Comparison of ENCODE assay signal across 11 cellular contexts in the genomic region with DNA sequence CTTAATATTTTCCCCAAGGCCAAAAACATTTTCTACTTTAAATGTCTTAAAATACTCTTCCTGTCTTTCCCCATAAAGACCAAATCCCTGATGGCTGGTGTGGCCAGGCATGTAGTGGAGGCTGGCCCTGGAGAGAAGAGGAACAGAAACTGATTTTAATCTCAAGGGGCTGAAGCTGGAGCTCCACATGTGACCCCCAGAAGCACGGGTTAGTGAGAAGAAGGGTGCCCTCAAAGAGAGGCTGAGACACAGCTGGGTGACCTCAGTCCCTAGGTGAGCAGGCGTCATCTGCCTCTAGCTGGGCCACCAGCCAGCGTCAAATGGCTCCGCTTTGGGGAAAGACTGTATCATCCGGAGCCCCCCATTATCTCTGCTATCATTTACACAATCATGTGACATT. TPM values are rescaled to one million over a fixed set of nuclear protein-coding genes. Genes with fewer than 3 reads are reported as not detected.
DNase-seq lines count a peak whose midpoint lies in the region; ATAC-seq and FAIRE-seq lines count a peak whose summit lies in the region.
"Had no signal": no experiment of that assay in that cellular context is flagged by ENCODE, and none has a peak within 500 bp of the region (broad histone marks: within the 10 kb centered on the region; RNA-seq: fewer than 3 reads in every experiment).

No MANE protein-coding gene starts in this region.

- no peak overlapping the region for H3K4me3 Mint-ChIP-seq in activated T-cell treated with anti-CD3 and anti-CD28 coated beads, Interleukin-2, amount 50 U/mL, for 4 hours
- H3K4me3 Mint-ChIP-seq: neural crest cell had no signal

- DNase-seq in CD1c-positive myeloid dendritic cell (ENCODE audit: extremely low spot score) (peak; percentile 12), MV-4-11 (lab: John Stamatoyannopoulos, UW) (peak; percentile 91), HTR-8/SVneo (ENCODE audit: insufficient read length, low spot score) (no peak), right cardiac atrium (no peak), A172 (ENCODE audit: low spot score) (no peak)
- no peak for DNase-seq in activated T-cell treated with anti-CD3 and anti-CD28 coated beads, Interleukin-2, amount 50 U/mL, for 4 hours
- DNase-seq: NCI-H510A treated with DMSO at 0.1 percent for 48 hours had no signal

- no peak overlapping the region for H3K4me3 ChIP-seq in right cardiac atrium (ENCODE audit: low read length)

- peaks cover 2% of the 10 kb centered on the region for H3K4me1 ChIP-seq in right cardiac atrium (ENCODE audit: control insufficient read depth, insufficient read depth, low read length)

- intact Hi-C loops in right cardiac atrium (cut with DNase I) = no loop called here

- H3K27me3 Mint-ChIP-seq in activated T-cell treated with anti-CD3 and anti-CD28 coated beads, Interleukin-2, amount 50 U/mL, for 4 hours (ENCODE audit: low read depth) = peaks cover 16% of the 10 kb centered on the region

- no peaks in the 10 kb centered on the region for H3K36me3 Mint-ChIP-seq in activated T-cell treated with anti-CD3 and anti-CD28 coated beads, Interleukin-2, amount 50 U/mL, for 4 hours (ENCODE audit: insufficient read depth)

- H3K9me3 ChIP-seq in right cardiac atrium (ENCODE audit: control insufficient read depth, low read length) = no peaks in the 10 kb centered on the region

- no peaks in the 10 kb centered on the region for H3K4me1 Mint-ChIP-seq in activated T-cell treated with anti-CD3 and anti-CD28 coated beads, Interleukin-2, amount 50 U/mL, for 4 hours (ENCODE audit: low read depth)

- FAIRE-seq in HTR-8/SVneo (lab: Jason Lieb, UNC) = no peak
- FAIRE-seq: urothelium cell line had no signal

- peaks cover 4% of the 10 kb centered on the region for H3K9me3 Mint-ChIP-seq in activated T-cell treated with anti-CD3 and anti-CD28 coated beads, Interleukin-2, amount 50 U/mL, for 4 hours
- H3K9me3 Mint-ChIP-seq: neural crest cell had no signal

- 77% methylated on average over 5 of the region's 5 CpGs for WGBS in right cardiac atrium

- peak; percentile 97 for ATAC-seq in GM19438 (IDR thresholded peaks at IDR 0.05; ENCODE audit: low read depth, unreplicated experiment)
- peak; percentile 98 for ATAC-seq in HG02943 (IDR thresholded peaks at IDR 0.05; ENCODE audit: low read depth, unreplicated experiment)
- no peak for ATAC-seq in activated T-cell treated with anti-CD3 and anti-CD28 coated beads, Interleukin-2, amount 50 U/mL, for 4 hours
- no peak for ATAC-seq in right cardiac atrium

- no peaks in the 10 kb centered on the region for H3K27me3 ChIP-seq in right cardiac atrium (ENCODE audit: control insufficient read depth, insufficient read depth)

- H3K27ac ChIP-seq in right cardiac atrium (ENCODE audit: low read length) = no peak overlapping the region

RNA-seq across cellular contexts. Expression of gene TMEM18, which starts 19.3 kb away (rescaled TPM):
- total RNA-seq in activated T-cell treated with anti-CD3 and anti-CD28 coated beads, Interleukin-2, amount 50 U/mL, for 4 hours = 10 to 100 TPM; 29.2 to 33.2 (median 29.3) TPM
- total RNA-seq in right cardiac atrium = 10 to 100 TPM; 11.4 to 16.4 (median 15.0) TPM
- 10.6 TPM for polyA plus RNA-seq in right cardiac atrium
- total RNA-seq in A172 (2014; rRNA removed; shearing (Covaris generic)) = 32.6 and 75.0 TPM in 2 replicates

Comparison
In these comparisons a context has a peak if more than half of its experiments do, and no peak if none do; other contexts are left out.
1. DNase-seq: peak in CD1c-positive myeloid dendritic cell (single experiment) and MV-4-11 (single experiment); none in HTR-8/SVneo (single experiment), activated T-cell treated with anti-CD3 and anti-CD28 coated beads, Interleukin-2, amount 50 U/mL, for 4 hours (single experiment), right cardiac atrium (0 of 3) and A172 (single experiment).
2. ATAC-seq: peak in GM19438 (single experiment) and HG02943 (single experiment); none in activated T-cell treated with anti-CD3 and anti-CD28 coated beads, Interleukin-2, amount 50 U/mL, for 4 hours (0 of 2) and right cardiac atrium (0 of 2).